ENCODE assay signal across 22 cellular contexts in the genomic region with DNA sequence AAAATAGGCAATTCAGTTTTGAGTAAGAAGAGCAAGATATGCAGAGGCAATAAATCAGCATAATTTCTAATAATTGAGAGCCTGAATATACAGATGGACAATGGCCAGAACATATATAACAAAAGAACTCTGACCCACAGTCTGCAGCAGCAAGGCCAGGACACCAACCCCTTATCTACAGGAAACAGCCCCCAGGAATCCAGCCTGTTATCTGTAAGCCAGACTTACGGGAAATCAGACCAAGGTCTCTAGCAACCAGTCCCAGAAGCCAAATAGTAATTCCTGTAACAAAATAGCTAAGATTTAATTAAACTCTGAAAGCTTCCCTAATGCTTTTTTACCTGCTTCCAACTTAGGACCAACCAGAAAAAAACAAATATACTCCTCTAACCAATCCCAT.
"Had no signal": no experiment of that assay in that cellular context is flagged by ENCODE, and none has a peak within 500 bp of the region (broad histone marks: within the 10 kb centered on the region; RNA-seq: fewer than 3 reads in every experiment).

No MANE protein-coding gene starts in this region.

- H3K27ac ChIP-seq: coronary artery, dorsolateral prefrontal cortex, gastroesophageal sphincter, right atrium auricular region, testis, transverse colon, uterus, VCaP had no signal

- DNase-seq: activated CD4-positive, alpha-beta T cell treated with anti-CD3 and anti-CD28 coated beads for 4 hours; activated CD4-positive, alpha-beta T cell treated with anti-CD3 and anti-CD28 coated beads, Interleukin-2, amount 50 U/mL, for 4 hours; activated effector memory CD4-positive, alpha-beta T cell treated with Interleukin-2 at 50 U/mL for 16 hours; activated naive CD4-positive, alpha-beta T cell treated with Interleukin-2 at 50 U/mL for 16 hours; aorta; dorsolateral prefrontal cortex; effector memory CD4-positive, alpha-beta T cell; head of caudate nucleus; hippocampal formation; left cardiac atrium; left ventricle myocardium superior; naive thymus-derived CD8-positive, alpha-beta T cell; stimulated activated CD4-positive, alpha-beta T cell treated with anti-CD3 and anti-CD28 coated beads, Interleukin-4, amount 100 ng/mL, for 1 hour; stimulated activated naive CD8-positive, alpha-beta T cell treated with anti-CD3 and anti-CD28 coated beads, Interleukin-15, Interleukin-2, amounts not matched to agents 100 U/mL and 50 U/mL, for 24 hours; T-helper 2 cell; testis; transverse colon; uterus had no signal

- H3K4me3 ChIP-seq: coronary artery, dorsolateral prefrontal cortex, gastroesophageal sphincter, right atrium auricular region, testis, transverse colon, uterus had no signal

- H3K4me1 ChIP-seq: gastroesophageal sphincter, right atrium auricular region, testis, transverse colon, uterus had no signal

- ATAC-seq: gastroesophageal sphincter; left cardiac atrium; left ventricle myocardium superior; naive thymus-derived CD8-positive, alpha-beta T cell; stimulated activated naive CD8-positive, alpha-beta T cell treated with anti-CD3 and anti-CD28 coated beads, Interleukin-15, Interleukin-2, amounts not matched to agents 100 U/mL and 50 U/mL, for 24 hours had no signal

- H3K27me3 ChIP-seq: dorsolateral prefrontal cortex, gastroesophageal sphincter, right atrium auricular region, testis, transverse colon, uterus had no signal

- H3K36me3 ChIP-seq: gastroesophageal sphincter, right atrium auricular region, transverse colon, uterus had no signal

- H3K9me3 ChIP-seq: gastroesophageal sphincter, right atrium auricular region, testis, transverse colon, uterus had no signal
